ENCODE assay signal across 10 cellular contexts in genomic region chr4:140653718-140654515, GRCh38.
A peak's percentile ranks its signal among the peaks of the same experiment; 100 is the strongest.
DNase-seq lines count a peak whose midpoint lies in the region; ATAC-seq, FAIRE-seq and TF ChIP-seq lines count a peak whose summit lies in the region.
"Had no signal": no experiment of that assay in that cellular context is flagged by ENCODE, and none has a peak within 500 bp of the region (broad histone marks: within the 10 kb centered on the region; RNA-seq: fewer than 3 reads in every experiment).

No MANE protein-coding gene starts in this region.

- H4K20me1 ChIP-seq in mammary epithelial cell (ENCODE audit: insufficient read depth, low read length): no peaks in the 10 kb centered on the region

- peak overlapping the region; percentile 42 for H3K27ac Mint-ChIP-seq in stimulated activated memory B cell treated with anti-CD40 and anti-IgM and Interleukin-4, amounts not matched to agents 10 μg/mL and 1 μg/mL and 100 μg/mL, for 72 hours
- H3K27ac Mint-ChIP-seq: activated T-helper 1 cell treated with anti-CD3 and anti-CD28 coated beads, Interleukin-12 subunit alpha, Interleukin-12 subunit beta, Interleukin-2, Interleukin-4 antibody, amounts not matched to agents 30 ng/mL and 10 ng/mL and 1 ng/mL, durations not matched to agents 14 hours and 24 hours and 36 hours had no signal

- H3K4me1 ChIP-seq in HUES64 (ENCODE audit: insufficient read depth, low read length) (peaks cover 20% of the 10 kb centered on the region), mammary epithelial cell (ENCODE audit: insufficient read depth, low read length) (no peaks in the 10 kb centered on the region)

- peak; percentile 98 for FAIRE-seq in islet of Langerhans (lab: Jason Lieb, UNC)

- H3K4me1 Mint-ChIP-seq in stimulated activated memory B cell treated with anti-CD40 and anti-IgM and Interleukin-4, amounts not matched to agents 10 μg/mL and 1 μg/mL and 100 μg/mL, for 72 hours: no peaks in the 10 kb centered on the region

- H2AFZ ChIP-seq in mammary epithelial cell (ENCODE audit: low read depth, low read length): no peak overlapping the region

- dilution Hi-C loops in mammary epithelial cell (cut with HindIII; ENCODE audit: low sequenced_read_pairs): no loop called here

- peak overlapping the region; percentile 61; the same call in 1 of the 2 replicates for H3K9ac ChIP-seq in HUES64 (ENCODE audit: low read depth, low read length)
- H3K9ac ChIP-seq in mammary epithelial cell (ENCODE audit: insufficient read depth, low read length): no peak overlapping the region

- H3K36me3 ChIP-seq in HUES64 (ENCODE audit: insufficient read depth, low read length) (no peaks in the 10 kb centered on the region; the same call in 1 of the 2 replicates), mammary epithelial cell (ENCODE audit: insufficient read depth, low read length) (peaks cover 16% of the 10 kb centered on the region)

- no peak overlapping the region for H3K4me3 ChIP-seq in HUES64 (ENCODE audit: low read length)
- H3K4me3 ChIP-seq in mammary epithelial cell (replicated peaks in 1 of 3; ENCODE audit: insufficient read depth in 1 of 3, low read depth in 2 of 3, low read length in 3 of 3): no peak overlapping the region

- H3K79me2 ChIP-seq in mammary epithelial cell (ENCODE audit: insufficient read depth, low read length): no peaks in the 10 kb centered on the region

- in situ Hi-C loops in mammary epithelial cell (cut with MboI; ENCODE audit: low sequenced_read_pairs in 2 of 2): no loop called here

- no TSS peak for BruUV-seq in mammary epithelial cell (replicated peaks; lab: Mats Ljungman, UMichigan)

- no peaks in the 10 kb centered on the region for H3K27me3 Mint-ChIP-seq in stimulated activated memory B cell treated with anti-CD40 and anti-IgM and Interleukin-4, amounts not matched to agents 10 μg/mL and 1 μg/mL and 100 μg/mL, for 72 hours

- H3K36me3 Mint-ChIP-seq in stimulated activated memory B cell treated with anti-CD40 and anti-IgM and Interleukin-4, amounts not matched to agents 10 μg/mL and 1 μg/mL and 100 μg/mL, for 72 hours: peaks cover 71% of the 10 kb centered on the region

- H3K27ac ChIP-seq in HUES64 (ENCODE audit: low read depth, low read length) (peak overlapping the region; percentile 82), mammary epithelial cell (ENCODE audit: insufficient read depth, low read depth, low read length) (no peak overlapping the region)

- CTCF ChIA-PET in mammary epithelial cell (lab: Charles Lee; ENCODE audit: low non-redundant PET): no interaction called here

- no peak for ATAC-seq in stimulated activated memory B cell treated with anti-CD40 and anti-IgM and Interleukin-4, amounts not matched to agents 10 μg/mL and 1 μg/mL and 100 μg/mL, for 72 hours
- ATAC-seq in HG02973 (IDR thresholded peaks at IDR 0.05; ENCODE audit: unreplicated experiment) (no peak), GM18870 (IDR thresholded peaks at IDR 0.05; ENCODE audit: unreplicated experiment) (no peak)

- H3K9me3 Mint-ChIP-seq in stimulated activated memory B cell treated with anti-CD40 and anti-IgM and Interleukin-4, amounts not matched to agents 10 μg/mL and 1 μg/mL and 100 μg/mL, for 72 hours: no peaks in the 10 kb centered on the region
- H3K9me3 Mint-ChIP-seq: activated T-helper 1 cell treated with anti-CD3 and anti-CD28 coated beads, Interleukin-12 subunit alpha, Interleukin-12 subunit beta, Interleukin-2, Interleukin-4 antibody, amounts not matched to agents 30 ng/mL and 10 ng/mL and 1 ng/mL, durations not matched to agents 14 hours and 24 hours and 36 hours had no signal

- no peak for DNase-seq in mammary epithelial cell
- no peak for DNase-seq in cerebellum (ENCODE audit: low spot score)
- DNase-seq in SIG-M5 treated with dmso at 0.1 percent for 504 hours (lab: John Stamatoyannopoulos, UW; ENCODE audit: unreplicated experiment): no peak
- DNase-seq: NK-92 treated with Interleukin-12 subunit alpha and Interleukin-12 subunit beta, amount 100 ng/mL, for 24 hours had no signal

- H3K27me3 ChIP-seq in HUES64 (ENCODE audit: insufficient read depth, low read length): no peaks in the 10 kb centered on the region
- no peaks in the 10 kb centered on the region for H3K27me3 ChIP-seq in mammary epithelial cell (ENCODE audit: insufficient read depth, low read length)

- whole genome bisulfite sequencing in HUES64: 72% methylated on average over 7 of the region's 8 CpGs
- WGBS in mammary epithelial cell (ENCODE audit: low coverage, missing lambda C conversion rate): 59% methylated on average over 7 of the region's 8 CpGs

- intact Hi-C loops in mammary epithelial cell (cut with micrococcal nuclease): no loop called here

- H3K9me3 ChIP-seq in HUES64 (ENCODE audit: insufficient read depth, low read depth, low read length): no peaks in the 10 kb centered on the region
- H3K9me3 ChIP-seq in mammary epithelial cell (replicated peaks; ENCODE audit: insufficient read depth, low read length): no peaks in the 10 kb centered on the region

- peak overlapping the region; percentile 2 for H3K4me2 ChIP-seq in mammary epithelial cell (ENCODE audit: insufficient read depth, low read depth, low read length)

- no peak for TF ChIP-seq CTCF in mammary epithelial cell (conservative IDR thresholded peaks at IDR 0.05 in 1 of 2, IDR thresholded peaks at IDR 0.05 in 1 of 2; ENCODE audit: extremely low read depth in 1 of 2, insufficient read depth in 1 of 2, low read depth in 1 of 2, low read length in 2 of 2)

- H3K4me3 Mint-ChIP-seq in stimulated activated memory B cell treated with anti-CD40 and anti-IgM and Interleukin-4, amounts not matched to agents 10 μg/mL and 1 μg/mL and 100 μg/mL, for 72 hours: no peak overlapping the region
- H3K4me3 Mint-ChIP-seq: activated T-helper 1 cell treated with anti-CD3 and anti-CD28 coated beads, Interleukin-12 subunit alpha, Interleukin-12 subunit beta, Interleukin-2, Interleukin-4 antibody, amounts not matched to agents 30 ng/mL and 10 ng/mL and 1 ng/mL, durations not matched to agents 14 hours and 24 hours and 36 hours had no signal
